8 cellular contexts compared by ENCODE assay signal in genomic region chr11:10878408-10879214, GRCh38. TPM values are rescaled to one million over a fixed set of nuclear protein-coding genes. Genes with fewer than 3 reads are reported as not detected.
DNase-seq lines count a peak whose midpoint lies in the region; ATAC-seq and TF ChIP-seq lines count a peak whose summit lies in the region.

No MANE protein-coding gene starts in this region.

- no peak for DNase-seq in activated CD8-positive, alpha-beta memory T cell treated with anti-CD3 and anti-CD28 coated beads, Interleukin-2, amount 10 ng/mL, durations not matched to agents 7 days and 5 days
- no peak for DNase-seq in activated CD8-positive, alpha-beta memory T cell treated with anti-CD3 and anti-CD28 coated beads, Interleukin-2, amount 50 U/mL, for 48 hours
- DNase-seq in LNCaP clone FGC (ENCODE audit: low read depth) (no peak), T-cell (peak in 12 of 34 experiments; percentile 3 to 44 (median 20)), fibroblast of the conjunctiva (ENCODE audit: low read depth) (peak; percentile 65), pons (ENCODE audit: low spot score) (peak; percentile 61)

- H3K4me3 ChIP-seq in LNCaP clone FGC (ENCODE audit: low read depth, low read length) = no peak overlapping the region

- H3K4me1 Mint-ChIP-seq in activated CD8-positive, alpha-beta memory T cell treated with anti-CD3 and anti-CD28 coated beads, Interleukin-2, amount 10 ng/mL, durations not matched to agents 7 days and 5 days = peaks cover 8% of the 10 kb centered on the region
- H3K4me1 Mint-ChIP-seq in T-cell = peaks cover 12 to 32% (median 20%) of the 10 kb centered on the region in 3 donors

- H3K27me3 Mint-ChIP-seq in activated CD8-positive, alpha-beta memory T cell treated with anti-CD3 and anti-CD28 coated beads, Interleukin-2, amount 10 ng/mL, durations not matched to agents 7 days and 5 days = no peaks in the 10 kb centered on the region
- no peaks in the 10 kb centered on the region for H3K27me3 Mint-ChIP-seq in T-cell

- H3K36me3 Mint-ChIP-seq in activated CD8-positive, alpha-beta memory T cell treated with anti-CD3 and anti-CD28 coated beads, Interleukin-2, amount 10 ng/mL, durations not matched to agents 7 days and 5 days = peaks cover 20% of the 10 kb centered on the region
- peaks cover 39% of the 10 kb centered on the region for H3K36me3 Mint-ChIP-seq in T-cell

- no peak overlapping the region for H3K27ac Mint-ChIP-seq in activated CD8-positive, alpha-beta memory T cell treated with anti-CD3 and anti-CD28 coated beads, Interleukin-2, amount 10 ng/mL, durations not matched to agents 7 days and 5 days
- H3K27ac Mint-ChIP-seq in T-cell = peak overlapping the region; percentile 77 to 82

- ATAC-seq in activated CD8-positive, alpha-beta memory T cell treated with anti-CD3 and anti-CD28 coated beads, Interleukin-2, amount 10 ng/mL, durations not matched to agents 7 days and 5 days = peak; percentile 67
- ATAC-seq in T-cell (replicated peaks in 1 of 4) (peak; percentile 74 to 81 (median 78)), GM21447 (IDR thresholded peaks at IDR 0.05; ENCODE audit: unreplicated experiment) (no peak), GM21515 (IDR thresholded peaks at IDR 0.05; ENCODE audit: unreplicated experiment) (no peak)

- H3K9me3 Mint-ChIP-seq in activated CD8-positive, alpha-beta memory T cell treated with anti-CD3 and anti-CD28 coated beads, Interleukin-2, amount 10 ng/mL, durations not matched to agents 7 days and 5 days (ENCODE audit: low read depth) = peaks cover under 1% of the 10 kb centered on the region
- peaks cover 0 to 3% (median under 1%) of the 10 kb centered on the region in 3 donors for H3K9me3 Mint-ChIP-seq in T-cell

- no peak overlapping the region for H3K4me3 Mint-ChIP-seq in activated CD8-positive, alpha-beta memory T cell treated with anti-CD3 and anti-CD28 coated beads, Interleukin-2, amount 10 ng/mL, durations not matched to agents 7 days and 5 days
- no peak overlapping the region for H3K4me3 Mint-ChIP-seq in T-cell

- CTCF ChIA-PET in activated CD8-positive, alpha-beta memory T cell treated with anti-CD3 and anti-CD28 coated beads, Interleukin-2, amount 10 ng/mL, durations not matched to agents 7 days and 5 days (lab: Charles Lee) = interaction anchor here (0.7 to 2.1 kb wide), 10 partner anchors 9 to 191 kb away, joined by 3 to 9 read pairs (median 4); partner anchors contain the start of gene EIF4G2
- CTCF ChIA-PET in T-cell (lab: Charles Lee) = interaction anchor here (0.5 to 2.4 kb wide), 14 partner anchors 11 to 339 kb away, joined by 3 to 18 read pairs (median 4); partner anchors contain the start of genes EIF4G2 (in 1 of the 2) and ZBED5 (in 1 of the 2)

- POLR2A ChIA-PET in T-cell (lab: Charles Lee) = interaction anchor here in 1 of 2 donors (0.8 kb wide), 1 partner anchor 69 kb away, joined by 4 read pairs; the partner anchor contains the start of gene EIF4G2

- peak; percentile 57 for TF ChIP-seq CTCF in LNCaP clone FGC (IDR thresholded peaks at IDR 0.05; ENCODE audit: control insufficient read depth, extremely low read depth, insufficient read depth)

RNA-seq across cellular contexts. Expression of gene ZBED5, which starts 20.8 kb away (rescaled TPM):
- 10 to 100 TPM; 34.9 to 35.5 TPM for total RNA-seq in activated CD8-positive, alpha-beta memory T cell treated with anti-CD3 and anti-CD28 coated beads, Interleukin-2, amount 10 ng/mL, durations not matched to agents 7 days and 5 days
- total RNA-seq in T-cell = 100 to 1,000 TPM in 3 of 5 donors, 10 to 100 TPM in 2; 70.1 to 112 (median 106) TPM

Comparison
In these comparisons a context has a peak if more than half of its experiments do, and no peak if none do; other contexts are left out.
1. ATAC-seq: peak in activated CD8-positive, alpha-beta memory T cell treated with anti-CD3 and anti-CD28 coated beads, Interleukin-2, amount 10 ng/mL, durations not matched to agents 7 days and 5 days (single experiment) and T-cell (4 of 4); none in GM21447 (single experiment) and GM21515 (single experiment).
2. DNase-seq: peak in fibroblast of the conjunctiva (single experiment) and pons (single experiment); none in activated CD8-positive, alpha-beta memory T cell treated with anti-CD3 and anti-CD28 coated beads, Interleukin-2, amount 10 ng/mL, durations not matched to agents 7 days and 5 days (single experiment), activated CD8-positive, alpha-beta memory T cell treated with anti-CD3 and anti-CD28 coated beads, Interleukin-2, amount 50 U/mL, for 48 hours (single experiment) and LNCaP clone FGC (single experiment).